1 cellular context compared by ENCODE assay signal in genomic region chr19:6056801-6057650, GRCh38.
TF ChIP-seq lines count a peak whose summit lies in the region.

No MANE protein-coding gene starts in this region.

TF ChIP-seq in SK-N-SH, 30 proteins besides CTCF, POLR2A, EP300 and RAD21 (continued from another document):
- TF ChIP-seq GABPA (IDR thresholded peaks at IDR 0.05; ENCODE audit: low read depth) (no peak), REST (IDR thresholded peaks at IDR 0.05; ENCODE audit: low read depth, low read length) (no peak), FOSL2 (IDR thresholded peaks at IDR 0.05; ENCODE audit: borderline replicate concordance, low read depth) (peak; percentile 75; the same call in 1 of the 2 replicates), POLR2AphosphoS5 (IDR thresholded peaks at IDR 0.05; ENCODE audit: low read depth, low read length) (peak; percentile 15; the same call in 1 of the 2 replicates), RCOR1 (IDR thresholded peaks at IDR 0.05; ENCODE audit: low read length) (no peak), JUND (IDR thresholded peaks at IDR 0.05) (peak; percentile 53), CHD2 (IDR thresholded peaks at IDR 0.05; ENCODE audit: low read length, partially characterized antibody) (no peak)
